In the genomic region with DNA sequence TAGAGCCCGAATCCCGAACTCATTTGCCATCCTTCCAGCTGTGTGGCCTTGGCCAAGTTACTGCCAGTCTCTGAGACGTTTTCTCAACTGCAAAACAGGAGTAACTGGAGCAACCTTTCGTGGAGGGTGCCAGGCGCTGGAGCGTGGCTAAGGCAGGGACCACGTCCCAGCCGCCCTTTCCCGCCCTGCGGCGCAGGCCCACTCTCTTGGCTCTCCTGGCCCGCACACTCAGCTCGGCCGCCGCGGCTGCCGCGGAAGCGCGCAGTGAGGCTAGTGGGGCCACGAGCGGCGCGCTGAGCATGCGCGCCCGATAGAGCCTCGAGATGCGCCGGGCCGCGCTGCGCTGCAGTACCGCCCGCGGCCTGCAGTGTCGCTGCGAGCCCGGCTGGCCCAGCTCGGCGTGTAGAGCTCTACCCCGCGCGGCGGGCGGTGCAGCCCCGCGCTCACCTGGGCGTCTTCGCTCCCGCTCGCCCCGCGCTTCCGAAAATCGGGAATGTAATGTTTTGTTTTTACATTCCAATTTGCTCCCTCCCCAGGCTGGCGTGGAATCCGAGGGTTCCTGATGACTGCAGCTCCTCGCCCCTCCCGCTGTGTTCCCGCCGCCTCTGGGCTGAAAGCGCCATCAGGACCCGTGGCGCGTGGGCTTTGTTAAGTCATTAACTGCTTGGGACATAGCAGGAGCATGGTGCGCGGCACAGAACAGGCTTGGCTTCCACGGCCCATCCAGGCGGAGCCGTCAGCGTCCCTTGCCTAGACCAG, we compare ENCODE assay signal across 8 cellular contexts. TPM values are rescaled to one million over a fixed set of nuclear protein-coding genes. Genes with fewer than 3 reads are reported as not detected.
DNase-seq lines count a peak whose midpoint lies in the region; ATAC-seq and TF ChIP-seq lines count a peak whose summit lies in the region.

No MANE protein-coding gene starts in this region.

- peak; percentile 82 for TF ChIP-seq CTCF in 22Rv1 (IDR thresholded peaks at IDR 0.05)
- peak; percentile 57 to 88 (median 76) for TF ChIP-seq CTCF in gastrocnemius medialis (IDR thresholded peaks at IDR 0.05 in 4 of 5, conservative IDR thresholded peaks at IDR 0.05 in 1 of 5)

- in situ Hi-C loops in gastrocnemius medialis (cut with MboI; ENCODE audit: low sequenced_read_pairs in 4 of 4) (no loop called here), ACHN (cut with HindIII; ENCODE audit: low pct_ligation_motif_present, low pct_unique_long_range_greater_than_20kb, low sequenced_read_pairs) (no loop called here)

- peaks cover 17% of the 10 kb centered on the region for H3K4me1 Mint-ChIP-seq in activated naive CD8-positive, alpha-beta T cell treated with anti-CD3 and anti-CD28 coated beads, Interleukin-2, amount 10 ng/mL, durations not matched to agents 7 days and 5 days

- ATAC-seq in GM18868 (IDR thresholded peaks at IDR 0.05; ENCODE audit: unreplicated experiment) (peak; percentile 70), HG03103 (IDR thresholded peaks at IDR 0.05; ENCODE audit: low read depth, unreplicated experiment) (peak; percentile 75), left ventricle myocardium superior (peak; percentile 86), gastrocnemius medialis (peak in 1 of 2 donors; percentile 34)
- ATAC-seq in activated naive CD8-positive, alpha-beta T cell treated with anti-CD3 and anti-CD28 coated beads, Interleukin-2, amount 10 ng/mL, durations not matched to agents 7 days and 5 days (ENCODE audit: low read depth), result peak; percentile 81

- H3K4me1 ChIP-seq in gastrocnemius medialis, result no peaks in the 10 kb centered on the region

- no peak overlapping the region for H3K27ac Mint-ChIP-seq in activated naive CD8-positive, alpha-beta T cell treated with anti-CD3 and anti-CD28 coated beads, Interleukin-2, amount 10 ng/mL, durations not matched to agents 7 days and 5 days

- DNase-seq in SKM-1 treated with dmso at 0.1 percent for 144 hours (lab: John Stamatoyannopoulos, UW; ENCODE audit: unreplicated experiment) (peak; percentile 64), left ventricle myocardium superior (peak; percentile 78), gastrocnemius medialis (no peak), ACHN (no peak)
- peak; percentile 94 for DNase-seq in activated naive CD8-positive, alpha-beta T cell treated with anti-CD3 and anti-CD28 coated beads, Interleukin-2, amount 10 ng/mL, durations not matched to agents 7 days and 5 days

- H3K27me3 ChIP-seq in gastrocnemius medialis, result peaks cover 31 to 32% (median 31%) of the 10 kb centered on the region in 3 donors

- peak overlapping the region; percentile 79 for H3K4me3 Mint-ChIP-seq in activated naive CD8-positive, alpha-beta T cell treated with anti-CD3 and anti-CD28 coated beads, Interleukin-2, amount 10 ng/mL, durations not matched to agents 7 days and 5 days

- peaks cover 3% of the 10 kb centered on the region for H3K9me3 Mint-ChIP-seq in activated naive CD8-positive, alpha-beta T cell treated with anti-CD3 and anti-CD28 coated beads, Interleukin-2, amount 10 ng/mL, durations not matched to agents 7 days and 5 days

- no peak for TF ChIP-seq POLR2A in gastrocnemius medialis (IDR thresholded peaks at IDR 0.05)

- intact Hi-C loops in left ventricle myocardium superior (cut with micrococcal nuclease) (no loop called here), gastrocnemius medialis (cut with DNase I; ENCODE audit: low total_unique reads) (loop anchor here (5.0 kb wide), 1 partner anchor 86 kb away; no protein-coding TSS in a partner anchor)

- H3K36me3 ChIP-seq in gastrocnemius medialis, result no peaks in the 10 kb centered on the region

- peak overlapping the region; percentile 14 to 47 (median 34) for H3K4me3 ChIP-seq in gastrocnemius medialis

- H3K9me3 ChIP-seq in gastrocnemius medialis, result no peaks in the 10 kb centered on the region

- H3K27me3 Mint-ChIP-seq in activated naive CD8-positive, alpha-beta T cell treated with anti-CD3 and anti-CD28 coated beads, Interleukin-2, amount 10 ng/mL, durations not matched to agents 7 days and 5 days, result peaks cover 28% of the 10 kb centered on the region

- POLR2A ChIA-PET in activated naive CD8-positive, alpha-beta T cell treated with anti-CD3 and anti-CD28 coated beads, Interleukin-2, amount 10 ng/mL, durations not matched to agents 7 days and 5 days (lab: Charles Lee), result interaction anchor here (0.8 to 1.8 kb wide), 3 partner anchors 17 to 344 kb away, joined by 3 to 13 read pairs (median 11); partner anchors contain the start of gene WDR1

- H3K36me3 Mint-ChIP-seq in activated naive CD8-positive, alpha-beta T cell treated with anti-CD3 and anti-CD28 coated beads, Interleukin-2, amount 10 ng/mL, durations not matched to agents 7 days and 5 days, result peaks cover 4% of the 10 kb centered on the region

- no peak overlapping the region for H3K27ac ChIP-seq in 22Rv1
- no peak overlapping the region for H3K27ac ChIP-seq in gastrocnemius medialis

RNA-seq across cellular contexts. Expression of gene ZNF518B, which starts 4.0 kb away (rescaled TPM):
- total RNA-seq in activated naive CD8-positive, alpha-beta T cell treated with anti-CD3 and anti-CD28 coated beads, Interleukin-2, amount 10 ng/mL, durations not matched to agents 7 days and 5 days, result 10 to 100 TPM; 26.3 to 35.5 TPM
- 21.8 TPM for total RNA-seq in left ventricle myocardium superior
- 10 to 100 TPM; 12.7 to 23.6 (median 18.2) TPM for total RNA-seq in gastrocnemius medialis

Comparison
In these comparisons a context has a peak if more than half of its experiments do, and no peak if none do; other contexts are left out.
1. DNase-seq: peak in SKM-1 treated with dmso at 0.1 percent for 144 hours (single experiment), activated naive CD8-positive, alpha-beta T cell treated with anti-CD3 and anti-CD28 coated beads, Interleukin-2, amount 10 ng/mL, durations not matched to agents 7 days and 5 days (single experiment) and left ventricle myocardium superior (single experiment); none in gastrocnemius medialis (0 of 2) and ACHN (single experiment).